ENCODE assay signal across 26 cellular contexts in genomic region chr13:93517658-93518057, GRCh38.
"Had no signal": no experiment of that assay in that cellular context is flagged by ENCODE, and none has a peak within 500 bp of the region (broad histone marks: within the 10 kb centered on the region; RNA-seq: fewer than 3 reads in every experiment).

No MANE protein-coding gene starts in this region.

- H3K27me3 ChIP-seq: stomach, suprapubic skin, testis, thyroid gland, tibial artery, tibial nerve, transverse colon, upper lobe of left lung, upper lobe of right lung, uterus, vagina had no signal

- FAIRE-seq: urothelium cell line had no signal

- DNase-seq: stimulated activated CD4-positive, alpha-beta T cell treated with anti-CD3 and anti-CD28 coated beads, Interleukin-2, amount 100 ng/mL, for 48 hours; stimulated activated CD4-positive, alpha-beta T cell treated with anti-CD3 and anti-CD28 coated beads, Interleukin-4, amount 100 ng/mL, for 1 hour; stimulated activated CD4-positive, alpha-beta T cell treated with anti-CD3 and anti-CD28 coated beads, Interleukin-4, amount 100 ng/mL, for 24 hours; stimulated activated CD8-positive, alpha-beta memory T cell treated with anti-CD3 and anti-CD28 coated beads, Interleukin-4, amount 100 ng/mL, for 48 hours; stimulated activated naive B cell treated with anti-CD40 and anti-IgM and Interleukin-4, amounts not matched to agents 10 μg/mL and 1 μg/mL and 100 μg/mL, for 72 hours; stimulated activated naive CD4-positive, alpha-beta T cell; stimulated activated naive CD4-positive, alpha-beta T cell treated with Interleukin-2 at 50 U/mL for 16 hours; stimulated activated naive CD8-positive, alpha-beta T cell treated with anti-CD3 and anti-CD28 coated beads, Interleukin-15, amount 100 ng/mL, for 72 hours; stimulated activated naive CD8-positive, alpha-beta T cell treated with anti-CD3 and anti-CD28 coated beads, Interleukin-15, Interleukin-2, amounts not matched to agents 100 U/mL and 50 U/mL, for 24 hours; stomach; substantia nigra; testis; thyroid gland; tibial artery; transverse colon; trophoblast cell; upper lobe of left lung; upper lobe of right lung; uterus had no signal

- H3K4me1 ChIP-seq: stomach, suprapubic skin, testis, thyroid gland, tibial artery, tibial nerve, transverse colon, upper lobe of left lung, upper lobe of right lung, uterus, vagina had no signal

- ATAC-seq: stimulated activated effector memory CD8-positive, alpha-beta T cell treated with anti-CD3 and anti-CD28 coated beads, Interleukin-12 subunit alpha, Interleukin-12 subunit beta, amount 100 ng/mL, for 72 hours; stimulated activated memory B cell treated with anti-CD40 and anti-IgM and Interleukin-4, amounts not matched to agents 10 μg/mL and 1 μg/mL and 100 μg/mL, for 72 hours; stimulated activated naive B cell treated with anti-CD40 and anti-IgM and Interleukin-4, amounts not matched to agents 10 μg/mL and 1 μg/mL and 100 μg/mL, for 72 hours; stimulated activated naive CD8-positive, alpha-beta T cell treated with anti-CD3 and anti-CD28 coated beads, Interleukin-15, amount 100 ng/mL, for 72 hours; stimulated activated naive CD8-positive, alpha-beta T cell treated with anti-CD3 and anti-CD28 coated beads, Interleukin-15, Interleukin-2, amounts not matched to agents 100 U/mL and 50 U/mL, for 24 hours; upper lobe of right lung had no signal

- H3K4me3 ChIP-seq: stomach, suprapubic skin, testis, thoracic aorta, thyroid gland, tibial artery, tibial nerve, transverse colon, upper lobe of left lung, upper lobe of right lung, uterus, vagina had no signal

- H3K36me3 ChIP-seq: stomach, suprapubic skin, thoracic aorta, thyroid gland, tibial artery, tibial nerve, transverse colon, upper lobe of left lung, upper lobe of right lung, uterus, vagina had no signal

- H3K27ac ChIP-seq: stomach, suprapubic skin, testis, thoracic aorta, thyroid gland, tibial artery, tibial nerve, transverse colon, upper lobe of left lung, upper lobe of right lung, uterus, vagina had no signal

- H3K9me3 ChIP-seq: stomach, suprapubic skin, testis, thoracic aorta, thyroid gland, tibial artery, tibial nerve, transverse colon, upper lobe of left lung, upper lobe of right lung, uterus, vagina had no signal
